Comparison of ENCODE assay signal across 13 cellular contexts in genomic region chr5:139488269-139488668, GRCh38. TPM values are rescaled to one million over a fixed set of nuclear protein-coding genes. Genes with fewer than 3 reads are reported as not detected.
DNase-seq lines count a peak whose midpoint lies in the region; ATAC-seq and TF ChIP-seq lines count a peak whose summit lies in the region.
"Had no signal": no experiment of that assay in that cellular context is flagged by ENCODE, and none has a peak within 500 bp of the region (broad histone marks: within the 10 kb centered on the region; RNA-seq: fewer than 3 reads in every experiment).

No MANE protein-coding gene starts in this region.

- H3K27me3 Mint-ChIP-seq in dendritic cell treated with granulocyte-macrophage colony-stimulating factor and Interleukin-4, amounts not matched to agents 40 ng/mL and 50 ng/mL, for 4 days: no peaks in the 10 kb centered on the region

- H3K4me1 ChIP-seq in Karpas-422 (ENCODE audit: low read length): no peaks in the 10 kb centered on the region
- H3K4me1 ChIP-seq in osteoblast (ENCODE audit: insufficient read depth, low read length): peaks cover 9% of the 10 kb centered on the region

- H3K27ac ChIP-seq in Karpas-422 (ENCODE audit: low read length): no peak overlapping the region
- no peak overlapping the region for H3K27ac ChIP-seq in osteoblast (ENCODE audit: low read depth, low read length)

- H3K36me3 ChIP-seq in Karpas-422 (ENCODE audit: insufficient read depth, low read length) (no peaks in the 10 kb centered on the region), osteoblast (ENCODE audit: insufficient read depth, low read length) (no peaks in the 10 kb centered on the region)

- H3K79me2 ChIP-seq in Karpas-422 (ENCODE audit: low read length) (no peaks in the 10 kb centered on the region), osteoblast (ENCODE audit: insufficient read depth, low read length) (no peaks in the 10 kb centered on the region)

- H3K9me3 ChIP-seq in Karpas-422 (ENCODE audit: low read length) (no peaks in the 10 kb centered on the region), osteoblast (ENCODE audit: low read depth, low read length) (no peaks in the 10 kb centered on the region)

- no peak overlapping the region for H3K9ac ChIP-seq in Karpas-422 (ENCODE audit: low read length)

- H3K4me1 Mint-ChIP-seq in dendritic cell treated with granulocyte-macrophage colony-stimulating factor and Interleukin-4, amounts not matched to agents 40 ng/mL and 50 ng/mL, for 4 days (ENCODE audit: low read depth): peaks cover 32% of the 10 kb centered on the region

- H3K4me3 ChIP-seq in Karpas-422 (ENCODE audit: low read length): no peak overlapping the region
- H3K4me3 ChIP-seq in osteoblast (ENCODE audit: insufficient read depth, low read length): no peak overlapping the region
- H3K4me3 ChIP-seq: skin epidermis had no signal

- no peak for ATAC-seq in HG03442 (IDR thresholded peaks at IDR 0.05; ENCODE audit: unreplicated experiment)

- H3K4me3 Mint-ChIP-seq in dendritic cell treated with granulocyte-macrophage colony-stimulating factor and Interleukin-4, amounts not matched to agents 40 ng/mL and 50 ng/mL, for 4 days: peak overlapping the region; percentile 39
- H3K4me3 Mint-ChIP-seq: memory B cell had no signal

- H2AFZ ChIP-seq in Karpas-422 (ENCODE audit: low read length) (peak overlapping the region; percentile 26; the same call in 1 of the 2 replicates), osteoblast (ENCODE audit: low read length) (peak overlapping the region; percentile 53)

- peak overlapping the region; percentile 95 for H3K27ac Mint-ChIP-seq in dendritic cell treated with granulocyte-macrophage colony-stimulating factor and Interleukin-4, amounts not matched to agents 40 ng/mL and 50 ng/mL, for 4 days
- H3K27ac Mint-ChIP-seq: memory B cell had no signal

- H4K20me1 ChIP-seq in Karpas-422 (ENCODE audit: insufficient read depth, low read depth, low read length): no peaks in the 10 kb centered on the region
- no peaks in the 10 kb centered on the region for H4K20me1 ChIP-seq in osteoblast (ENCODE audit: insufficient read depth, low read length)

- intact Hi-C loops in dendritic cell treated with granulocyte-macrophage colony-stimulating factor and Interleukin-4, amounts not matched to agents 40 ng/mL and 50 ng/mL, for 4 days (cut with micrococcal nuclease): no loop called here

- no peaks in the 10 kb centered on the region for H3K27me3 ChIP-seq in Karpas-422 (ENCODE audit: low read length)
- no peaks in the 10 kb centered on the region for H3K27me3 ChIP-seq in osteoblast (ENCODE audit: insufficient read depth, low read length)

- DNase-seq in D341Med (ENCODE audit: low spot score): peak; percentile 12
- no peak for DNase-seq in Karpas-422
- no peak for DNase-seq in osteoblast (ENCODE audit: insufficient read length, low spot score, missing footprints)
- no peak for DNase-seq in NCI-H128 (lab: John Stamatoyannopoulos, UW; ENCODE audit: unreplicated experiment)
- no peak for DNase-seq in COLO668 (lab: John Stamatoyannopoulos, UW; ENCODE audit: unreplicated experiment)
- DNase-seq: activated T-cell treated with anti-CD3 and anti-CD28 coated beads for 4 hours, NCI-H510A treated with DMSO at 0.1 percent for 48 hours had no signal

- no peaks in the 10 kb centered on the region for H3K9me2 ChIP-seq in Karpas-422 (replicated peaks; ENCODE audit: insufficient read depth, low read length)

- no peaks in the 10 kb centered on the region for H3K9me3 Mint-ChIP-seq in dendritic cell treated with granulocyte-macrophage colony-stimulating factor and Interleukin-4, amounts not matched to agents 40 ng/mL and 50 ng/mL, for 4 days
- H3K9me3 Mint-ChIP-seq: memory B cell had no signal

- H3K4me2 ChIP-seq in Karpas-422 (ENCODE audit: low read depth, low read length, poor library complexity, severe bottlenecking) (no peak overlapping the region), osteoblast (ENCODE audit: insufficient read depth, low read length) (no peak overlapping the region)

- no peak for TF ChIP-seq CTCF in osteoblast (IDR thresholded peaks at IDR 0.05; ENCODE audit: extremely low read depth, low read depth, low read length)

- no peaks in the 10 kb centered on the region for H3K36me3 Mint-ChIP-seq in dendritic cell treated with granulocyte-macrophage colony-stimulating factor and Interleukin-4, amounts not matched to agents 40 ng/mL and 50 ng/mL, for 4 days (ENCODE audit: low read depth)
- H3K36me3 Mint-ChIP-seq: memory B cell had no signal

RNA-seq across cellular contexts. Expression of gene STING1, which starts 5.7 kb away (rescaled TPM):
- total RNA-seq in Karpas-422 (2014; rRNA removed; shearing (Covaris generic); ENCODE audit: low replicate concordance): not detected in 2 replicates
- 46.3 and 48.3 TPM in 2 replicates for total RNA-seq in osteoblast

RNA-seq across cellular contexts. Expression of gene SMIM33, which starts 17.5 kb away (rescaled TPM):
- not detected in 2 replicates for total RNA-seq in Karpas-422 (2014; rRNA removed; shearing (Covaris generic); ENCODE audit: low replicate concordance)
- total RNA-seq in osteoblast: not detected in 2 replicates
- total RNA-seq: Daoy, LHCN-M2 had no signal

RNA-seq across cellular contexts. Expression of gene ECSCR, which starts 25.7 kb away (rescaled TPM):
- total RNA-seq in Karpas-422 (2014; rRNA removed; shearing (Covaris generic); ENCODE audit: low replicate concordance): not detected in 2 replicates
- 0.36 TPM in 1 of 2 replicates, not detected in the other for total RNA-seq in osteoblast

RNA-seq across cellular contexts. Expression of gene DNAJC18, which starts 48.9 kb away (rescaled TPM):
- total RNA-seq in Karpas-422 (2014; rRNA removed; shearing (Covaris generic); ENCODE audit: low replicate concordance): 6.0 and 9.0 TPM in 2 replicates
- 12.4 and 16.3 TPM in 2 replicates for total RNA-seq in osteoblast

Comparison
In these comparisons a context has a peak if more than half of its experiments do, and no peak if none do; other contexts are left out.
1. RNA of gene STING1, which starts 5.7 kb away (total RNA-seq): 46.3 to 48.3 TPM in osteoblast; not detected in Karpas-422; every median in the first group is over 10 times any median in the second.